ENCODE assay signal across 17 cellular contexts in the genomic region with DNA sequence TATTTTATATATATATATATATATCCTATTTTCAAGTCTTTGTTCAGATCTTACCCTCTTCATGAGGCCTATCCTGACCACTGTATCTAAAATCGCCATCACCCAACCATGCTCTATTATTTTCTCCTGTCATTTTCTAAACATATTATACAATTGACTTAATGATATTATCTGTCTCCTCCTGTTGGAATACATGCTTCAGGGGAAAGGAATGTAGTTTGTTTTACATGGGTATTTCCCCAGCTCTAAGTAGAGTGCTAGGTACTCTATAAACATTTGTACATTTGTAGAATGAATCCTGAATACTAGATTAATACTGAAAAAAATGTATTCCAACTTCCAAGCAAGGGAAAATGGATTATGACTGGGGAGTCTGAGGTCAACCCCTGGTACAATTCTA. TPM values are rescaled to one million over a fixed set of nuclear protein-coding genes. Genes with fewer than 3 reads are reported as not detected.
A peak's percentile ranks its signal among the peaks of the same experiment; 100 is the strongest.
DNase-seq lines count a peak whose midpoint lies in the region; ATAC-seq and TF ChIP-seq lines count a peak whose summit lies in the region.
"Had no signal": no experiment of that assay in that cellular context is flagged by ENCODE, and none has a peak within 500 bp of the region (broad histone marks: within the 10 kb centered on the region; RNA-seq: fewer than 3 reads in every experiment).

No MANE protein-coding gene starts in this region.

- H2BK5ac ChIP-seq in neuronal stem cell (ENCODE audit: low read length): no peak overlapping the region

- H3K9me2 ChIP-seq in SK-N-SH: no peaks in the 10 kb centered on the region; the same call in 1 of the 2 replicates

- H3F3A ChIP-seq in SK-N-SH (replicated peaks; ENCODE audit: insufficient read depth): peaks cover 3% of the 10 kb centered on the region

- H3K4me3 ChIP-seq in SK-N-SH (ENCODE audit: low read depth in 2 of 2, low read length in 1 of 2) (no peak overlapping the region), choroid plexus epithelial cell (ENCODE audit: low read depth, low read length) (no peak overlapping the region), neuronal stem cell (ENCODE audit: low read length in 2 of 2) (no peak overlapping the region)
- H3K4me3 ChIP-seq: A549, BLaER1 had no signal

- H2AK5ac ChIP-seq in neuronal stem cell (ENCODE audit: low read depth, low read length): no peak overlapping the region

- H3K4me1 ChIP-seq in SK-N-SH (ENCODE audit: control insufficient read depth in 1 of 2, insufficient read depth in 2 of 2, low read depth in 1 of 2, low read length in 1 of 2): peaks cover 0 to 8% of the 10 kb centered on the region in 2 experiments; a peak in 2 of 4 replicates
- H3K4me1 ChIP-seq in neuronal stem cell (ENCODE audit: control insufficient read depth in 2 of 2, insufficient read depth in 1 of 2, low read depth in 1 of 2, low read length in 2 of 2): no peaks in the 10 kb centered on the region
- H3K4me1 ChIP-seq: A549 had no signal

- CTCF ChIA-PET in SK-N-SH (lab: Yijun Ruan, JAX): no interaction called here

- H3K9ac ChIP-seq in SK-N-SH: no peak overlapping the region
- no peak overlapping the region for H3K9ac ChIP-seq in neuronal stem cell (ENCODE audit: low read depth, low read length, poor library complexity)
- H3K9ac ChIP-seq: BLaER1 had no signal

- H2BK15ac ChIP-seq in neuronal stem cell (ENCODE audit: low read length): no peak overlapping the region

- no peaks in the 10 kb centered on the region for H3K79me2 ChIP-seq in SK-N-SH (ENCODE audit: insufficient read depth)

- TF ChIP-seq RAD21 in SK-N-SH (IDR thresholded peaks at IDR 0.05; ENCODE audit: low read length): no peak

- H3K4me2 ChIP-seq in SK-N-SH: no peak overlapping the region
- H3K4me2 ChIP-seq in neuronal stem cell (ENCODE audit: insufficient read depth, low read length, poor library complexity, severe bottlenecking): no peak overlapping the region
- H3K4me2 ChIP-seq: A549, BLaER1 had no signal

- no peak for ATAC-seq in GM21447 (IDR thresholded peaks at IDR 0.05; ENCODE audit: unreplicated experiment)
- ATAC-seq: A549, HepG2 had no signal

- H3K79me1 ChIP-seq in neuronal stem cell (ENCODE audit: low read depth, low read length): no peaks in the 10 kb centered on the region

- H2BK12ac ChIP-seq in neuronal stem cell (ENCODE audit: low read length): no peak overlapping the region

- H3K14ac ChIP-seq in neuronal stem cell (ENCODE audit: low read length): no peak overlapping the region

- H3K9me3 ChIP-seq in SK-N-SH (no peaks in the 10 kb centered on the region), neuronal stem cell (replicated peaks in 1 of 2; ENCODE audit: control insufficient read depth in 2 of 2, insufficient read depth in 1 of 2, low read depth in 1 of 2, low read length in 2 of 2) (no peaks in the 10 kb centered on the region)
- H3K9me3 ChIP-seq: A549, BLaER1 had no signal

- no peak overlapping the region for H3K4ac ChIP-seq in neuronal stem cell (ENCODE audit: low read length)

- 100% methylated on average over 1 of the region's 1 CpG for WGBS in SK-N-SH (ENCODE audit: low lambda C conversion rate)
- WGBS in neuronal stem cell (ENCODE audit: extremely low coverage in 2 of 2, insufficient read length in 2 of 2, insufficient replicate concordance in 1 of 2), 2 donors: no CpG with 5 or more reads among the region's 1 CpG

- H3K23ac ChIP-seq in neuronal stem cell (ENCODE audit: low read depth, low read length, poor library complexity): no peak overlapping the region

- DNase-seq in ELR (ENCODE audit: low read depth): peak; percentile 32
- no peak for DNase-seq in SK-N-SH
- DNase-seq in choroid plexus epithelial cell (ENCODE audit: low read depth): peak; percentile 49
- DNase-seq in renal cortical epithelial cell (ENCODE audit: low read depth): peak; percentile 13
- no peak for DNase-seq in NCI-H345 treated with DMSO at 0.1 percent for 48 hours (lab: John Stamatoyannopoulos, UW; ENCODE audit: unreplicated experiment)
- DNase-seq in neuronal stem cell (ENCODE audit: low spot score): no peak
- DNase-seq: Calu3; CD4-positive, alpha-beta memory T cell; KG1; NCI-H1417 treated with DMSO at 0.1 percent for 48 hours; NCI-H187 treated with DMSO at 0.1 percent for 48 hours; NCI-H2227 treated with DMSO at 0.1 percent for 48 hours; NCI-H524 treated with DMSO at 0.1 percent for 48 hours had no signal

- POLR2A ChIA-PET in SK-N-SH (lab: Yijun Ruan, JAX): no interaction called here

- H4K8ac ChIP-seq in neuronal stem cell (ENCODE audit: low read depth, low read length): no peak overlapping the region

- H4K91ac ChIP-seq in neuronal stem cell (ENCODE audit: low read depth, low read length, poor library complexity): no peak overlapping the region

- H3K36me3 ChIP-seq in SK-N-SH (replicated peaks in 1 of 2; ENCODE audit: control insufficient read depth in 1 of 2, insufficient read depth in 2 of 2, low read length in 1 of 2): peaks cover 59 to 87% of the 10 kb centered on the region in 2 experiments
- peaks cover 9 to 92% of the 10 kb centered on the region in 2 donors for H3K36me3 ChIP-seq in neuronal stem cell (replicated peaks in 1 of 2; ENCODE audit: control insufficient read depth in 2 of 2, insufficient read depth in 2 of 2, low read length in 2 of 2)

- TF ChIP-seq CTCF in SK-N-SH (IDR thresholded peaks at IDR 0.05) (no peak), choroid plexus epithelial cell (conservative IDR thresholded peaks at IDR 0.05; ENCODE audit: low read depth, low read length) (no peak)

- H3K18ac ChIP-seq in neuronal stem cell (ENCODE audit: low read length): no peak overlapping the region

- no peak for TF ChIP-seq EP300 in SK-N-SH (IDR thresholded peaks at IDR 0.05; ENCODE audit: borderline replicate concordance in 1 of 2, low read depth in 1 of 2, low read length in 1 of 2)

- no peak overlapping the region for H2BK120ac ChIP-seq in neuronal stem cell (ENCODE audit: low read depth, low read length)

- H3K27me3 ChIP-seq in SK-N-SH (ENCODE audit: insufficient read depth) (no peaks in the 10 kb centered on the region), neuronal stem cell (ENCODE audit: control insufficient read depth in 3 of 3, insufficient read depth in 3 of 3, low read depth in 1 of 3, low read length in 3 of 3) (no peaks in the 10 kb centered on the region)
- H3K27me3 ChIP-seq: BLaER1 had no signal

- no peaks in the 10 kb centered on the region for H4K20me1 ChIP-seq in SK-N-SH (ENCODE audit: insufficient read depth)
- H4K20me1 ChIP-seq: BLaER1 had no signal

- H3K27ac ChIP-seq in SK-N-SH (ENCODE audit: low read depth in 2 of 2, low read length in 1 of 2) (peak overlapping the region in 1 of 2 experiments; percentile 58; a peak in 2 of 4 replicates), neuronal stem cell (replicated peaks; ENCODE audit: low read length) (no peak overlapping the region)
- H3K27ac ChIP-seq: A549, BLaER1 had no signal

- H2AFZ ChIP-seq in SK-N-SH (ENCODE audit: low read depth) (no peak overlapping the region), neuronal stem cell (ENCODE audit: low read length) (no peak overlapping the region)

TF ChIP-seq in SK-N-SH, 30 proteins besides CTCF, POLR2A, EP300 and RAD21:
- TF ChIP-seq, protein P1, sequence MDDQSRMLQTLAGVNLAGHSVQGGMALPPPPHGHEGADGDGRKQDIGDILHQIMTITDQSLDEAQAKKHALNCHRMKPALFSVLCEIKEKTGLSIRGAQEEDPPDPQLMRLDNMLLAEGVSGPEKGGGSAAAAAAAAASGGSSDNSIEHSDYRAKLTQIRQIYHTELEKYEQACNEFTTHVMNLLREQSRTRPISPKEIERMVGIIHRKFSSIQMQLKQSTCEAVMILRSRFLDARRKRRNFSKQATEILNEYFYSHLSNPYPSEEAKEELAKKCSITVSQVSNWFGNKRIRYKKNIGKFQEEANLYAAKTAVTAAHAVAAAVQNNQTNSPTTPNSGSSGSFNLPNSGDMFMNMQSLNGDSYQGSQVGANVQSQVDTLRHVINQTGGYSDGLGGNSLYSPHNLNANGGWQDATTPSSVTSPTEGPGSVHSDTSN (IDR thresholded peaks at IDR 0.05): peak; percentile 11; the same call in 1 of the 2 replicates
- no peak for TF ChIP-seq FOSL2 (IDR thresholded peaks at IDR 0.05; ENCODE audit: borderline replicate concordance, low read depth)

RNA-seq across cellular contexts. Expression of gene TTC21B, which starts 26.2 kb away (rescaled TPM):
- polyA plus RNA-seq in SK-N-SH (2012; rRNA removed): 9.6 and 10.1 TPM in 2 replicates
- 7.6 and 9.2 TPM in 2 replicates for polyA plus RNA-seq in SK-N-SH (2012; cell fraction: cytosol; rRNA removed)
- polyA plus RNA-seq in SK-N-SH (2012; cell fraction: nucleus; rRNA removed): 19.7 and 29.3 TPM in 2 replicates
- total RNA-seq in renal cortical epithelial cell: 24.1 and 32.2 TPM in 2 replicates
- polyA plus RNA-seq in neuronal stem cell (2013, experiment 1 of 2): 10.3 TPM
- polyA plus RNA-seq in neuronal stem cell (2013, experiment 2 of 2): 9.1 TPM

Comparison
In these comparisons a context has a peak if more than half of its experiments do, and no peak if none do; other contexts are left out.
1. DNase-seq: peak in ELR (single experiment), choroid plexus epithelial cell (single experiment) and renal cortical epithelial cell (single experiment); none in SK-N-SH (single experiment), NCI-H345 treated with DMSO at 0.1 percent for 48 hours (single experiment) and neuronal stem cell (single experiment).